Comparison of ENCODE assay signal across 16 cellular contexts in genomic region chr5:139297439-139298133, GRCh38. TPM values are rescaled to one million over a fixed set of nuclear protein-coding genes. Genes with fewer than 3 reads are reported as not detected.
DNase-seq lines count a peak whose midpoint lies in the region; ATAC-seq, FAIRE-seq and TF ChIP-seq lines count a peak whose summit lies in the region.
"Had no signal": no experiment of that assay in that cellular context is flagged by ENCODE, and none has a peak within 500 bp of the region (broad histone marks: within the 10 kb centered on the region; RNA-seq: fewer than 3 reads in every experiment).

No MANE protein-coding gene starts in this region.

- peaks cover 71% of the 10 kb centered on the region for H4K20me1 ChIP-seq in GM23338 (replicated peaks; ENCODE audit: insufficient read depth)

- H3K27ac ChIP-seq in A549 (no peak overlapping the region), GM23338 (ENCODE audit: low read depth) (no peak overlapping the region), mesenchymal stem cell (ENCODE audit: low read length, poor library complexity, severe bottlenecking) (no peak overlapping the region)
- H3K27ac ChIP-seq: C4-2B, SJSA1 had no signal

- H3K27ac Mint-ChIP-seq in GM23338, result no peak overlapping the region
- peak overlapping the region; percentile 18 for H3K27ac Mint-ChIP-seq in activated T-helper 2 cell treated with anti-CD3 and anti-CD28 coated beads, Interferon-gamma antibody, Interleukin-2, Interleukin-4, amounts not matched to agents 10 μg/mL and 5 μg/mL and 100 μg/mL, durations not matched to agents 14 hours and 24 hours and 36 hours

- POLR2A ChIA-PET in A549 (lab: Yijun Ruan, JAX), result no interaction called here

- intact Hi-C loops in activated T-helper 2 cell treated with anti-CD3 and anti-CD28 coated beads, Interferon-gamma antibody, Interleukin-2, Interleukin-4, amounts not matched to agents 10 μg/mL and 5 μg/mL and 100 μg/mL, durations not matched to agents 14 hours and 24 hours and 36 hours (cut with micrococcal nuclease), result loop anchor here (10.0 kb wide), 3 partner anchors 267 to 963 kb away; partner anchors contain the start of genes CDC25C, ETF1, FAM53C and UBE2D2
- intact Hi-C loops in lower leg skin (cut with DNase I; ENCODE audit: low total_unique reads), result no loop called here

- H4K8ac ChIP-seq in mesenchymal stem cell (ENCODE audit: low read length), result no peak overlapping the region

- H3K36me3 Mint-ChIP-seq in GM23338 (ENCODE audit: low read depth), result peaks cover 30% of the 10 kb centered on the region
- peaks cover 47% of the 10 kb centered on the region for H3K36me3 Mint-ChIP-seq in activated T-helper 2 cell treated with anti-CD3 and anti-CD28 coated beads, Interferon-gamma antibody, Interleukin-2, Interleukin-4, amounts not matched to agents 10 μg/mL and 5 μg/mL and 100 μg/mL, durations not matched to agents 14 hours and 24 hours and 36 hours (ENCODE audit: low read depth)

- DNase-seq in A549 (ENCODE audit: low read depth in 1 of 2, low spot score in 1 of 2), result no peak
- DNase-seq in GM23338 (ENCODE audit: low spot score), result no peak
- DNase-seq in activated T-helper 2 cell treated with anti-CD3 and anti-CD28 coated beads, Interferon-gamma antibody, Interleukin-2, Interleukin-4, amounts not matched to agents 10 μg/mL and 5 μg/mL and 100 μg/mL, durations not matched to agents 14 hours and 24 hours and 36 hours (ENCODE audit: low spot score), result no peak
- no peak for DNase-seq in mesenchymal stem cell
- no peak for DNase-seq in RCC 7860 (ENCODE audit: low spot score)
- DNase-seq in lower leg skin (ENCODE audit: low spot score in 2 of 2), result no peak
- DNase-seq: activated CD4-positive, alpha-beta T cell treated with anti-CD3 and anti-CD28 coated beads for 48 hours; effector memory CD4-positive, alpha-beta T cell; hypothalamus; NCI-H446 had no signal

- 0 out of 2 replicates have a peak, but pooled peaks cover 2% of the 10 kb centered on the region for H3F3A ChIP-seq in GM23338 (replicated peaks; ENCODE audit: low read depth)

- H3K14ac ChIP-seq in mesenchymal stem cell (ENCODE audit: low read length in 2 of 2), result no peak overlapping the region

- no peak for TF ChIP-seq POLR2A in A549 (IDR thresholded peaks at IDR 0.05; ENCODE audit: low read length)
- no peak for TF ChIP-seq POLR2A in lower leg skin (IDR thresholded peaks at IDR 0.05)

- FAIRE-seq in A549 (lab: Jason Lieb, UNC), result no peak
- FAIRE-seq in RCC 7860 (lab: Jason Lieb, UNC), result no peak
- FAIRE-seq: GM19239 had no signal

- H2AK5ac ChIP-seq in mesenchymal stem cell (ENCODE audit: low read length, severe bottlenecking), result no peak overlapping the region

- no peak overlapping the region for H2BK120ac ChIP-seq in mesenchymal stem cell (ENCODE audit: low read depth, low read length)

- H3K9me3 ChIP-seq in A549 (no peaks in the 10 kb centered on the region), mesenchymal stem cell (ENCODE audit: control insufficient read depth, low read length) (no peaks in the 10 kb centered on the region)
- H3K9me3 ChIP-seq: SJSA1 had no signal

- H3K79me1 ChIP-seq in mesenchymal stem cell (replicated peaks; ENCODE audit: low read length, poor library complexity, severe bottlenecking), result peaks cover 4% of the 10 kb centered on the region

- H3K27me3 ChIP-seq in GM23338 (ENCODE audit: insufficient read depth) (no peaks in the 10 kb centered on the region), mesenchymal stem cell (ENCODE audit: control insufficient read depth in 1 of 2, insufficient read depth in 1 of 2, low read length in 2 of 2) (no peaks in the 10 kb centered on the region)
- H3K27me3 ChIP-seq: SJSA1 had no signal

- 74% methylated on average over 2 of the region's 2 CpGs for WGBS in A549 (ENCODE audit: missing lambda C conversion rate)
- 100% methylated on average over 1 of the region's 2 CpGs for WGBS in mesenchymal stem cell
- 69 to 74% methylated on average over 2 of the region's 2 CpGs for WGBS in lower leg skin, 2 donors

- H3K79me2 ChIP-seq in GM23338 (replicated peaks; ENCODE audit: insufficient read depth), result peaks cover 88% of the 10 kb centered on the region

- H3K4me1 ChIP-seq in A549, result peaks cover 62% of the 10 kb centered on the region
- H3K4me1 ChIP-seq in GM23338 (ENCODE audit: insufficient read depth), result peaks cover 46% of the 10 kb centered on the region
- peaks cover 17% of the 10 kb centered on the region for H3K4me1 ChIP-seq in mesenchymal stem cell (ENCODE audit: control insufficient read depth, insufficient read depth, low read depth, low read length)

- H3K36me3 ChIP-seq in GM23338 (ENCODE audit: insufficient read depth) (no peaks in the 10 kb centered on the region), mesenchymal stem cell (ENCODE audit: control insufficient read depth in 1 of 2, insufficient read depth in 2 of 2, low read depth in 1 of 2, low read length in 2 of 2) (peaks cover 0 to 8% of the 10 kb centered on the region in 2 experiments)

- no peak overlapping the region for H2BK5ac ChIP-seq in mesenchymal stem cell (ENCODE audit: low read depth, low read length, poor library complexity, severe bottlenecking)

- H3K9me2 ChIP-seq in GM23338 (ENCODE audit: insufficient read depth), result no peaks in the 10 kb centered on the region

- TF ChIP-seq CTCF in A549 (IDR thresholded peaks at IDR 0.05) (no peak), GM23338 (conservative IDR thresholded peaks at IDR 0.05; ENCODE audit: low read depth in 2 of 2) (no peak), lower leg skin (IDR thresholded peaks at IDR 0.05) (no peak)

- peak overlapping the region; percentile 100 for H3K4me3 Mint-ChIP-seq in GM23338
- H3K4me3 Mint-ChIP-seq in activated T-helper 2 cell treated with anti-CD3 and anti-CD28 coated beads, Interferon-gamma antibody, Interleukin-2, Interleukin-4, amounts not matched to agents 10 μg/mL and 5 μg/mL and 100 μg/mL, durations not matched to agents 14 hours and 24 hours and 36 hours (ENCODE audit: low read depth), result peak overlapping the region; percentile 7

- peaks cover 30% of the 10 kb centered on the region for H3K27me3 Mint-ChIP-seq in GM23338 (ENCODE audit: insufficient read depth, low read depth, poor library complexity)
- no peaks in the 10 kb centered on the region for H3K27me3 Mint-ChIP-seq in activated T-helper 2 cell treated with anti-CD3 and anti-CD28 coated beads, Interferon-gamma antibody, Interleukin-2, Interleukin-4, amounts not matched to agents 10 μg/mL and 5 μg/mL and 100 μg/mL, durations not matched to agents 14 hours and 24 hours and 36 hours (ENCODE audit: low read depth)

- H2BK15ac ChIP-seq in mesenchymal stem cell (ENCODE audit: low read depth, poor library complexity, severe bottlenecking), result no peak overlapping the region

- CTCF ChIA-PET in A549 (lab: Yijun Ruan, JAX), result interaction anchor here (1.3 to 1.7 kb wide), 2 partner anchors 10 to 11 kb away, joined by 3 to 5 read pairs; no protein-coding TSS in a partner anchor

- no peak overlapping the region for H3K18ac ChIP-seq in mesenchymal stem cell (ENCODE audit: low read depth in 1 of 2, low read length in 2 of 2)

- no peak overlapping the region for H3K23ac ChIP-seq in mesenchymal stem cell (ENCODE audit: low read length in 2 of 2)

- H3K4me3 ChIP-seq in A549 (no peak overlapping the region), GM23338 (peak overlapping the region; percentile 88), mesenchymal stem cell (ENCODE audit: insufficient read depth in 1 of 2, low read depth in 1 of 2, low read length in 2 of 2) (peak overlapping the region in 1 of 2 experiments; percentile 99), lower leg skin (ENCODE audit: low read depth, poor library complexity, severe bottlenecking) (no peak overlapping the region)
- H3K4me3 ChIP-seq: SJSA1 had no signal

- H3K4ac ChIP-seq in mesenchymal stem cell (ENCODE audit: low read depth in 1 of 2, low read length in 2 of 2), result no peak overlapping the region

- H3K9ac ChIP-seq in mesenchymal stem cell (ENCODE audit: low read length), result peak overlapping the region; percentile 34

- H3K4me2 ChIP-seq in A549, result peak overlapping the region; percentile 91; the same call in 2 of the 3 replicates
- peak overlapping the region; percentile 83 for H3K4me2 ChIP-seq in GM23338
- H3K4me2 ChIP-seq in mesenchymal stem cell (ENCODE audit: low read length, poor library complexity, severe bottlenecking), result no peak overlapping the region

- 0 out of 3 replicates have a peak, but pooled peaks cover 6% of the 10 kb centered on the region for H3K9me3 Mint-ChIP-seq in GM23338
- H3K9me3 Mint-ChIP-seq in activated T-helper 2 cell treated with anti-CD3 and anti-CD28 coated beads, Interferon-gamma antibody, Interleukin-2, Interleukin-4, amounts not matched to agents 10 μg/mL and 5 μg/mL and 100 μg/mL, durations not matched to agents 14 hours and 24 hours and 36 hours, result no peaks in the 10 kb centered on the region

- peaks cover 57% of the 10 kb centered on the region for H3K4me1 Mint-ChIP-seq in GM23338
- peaks cover 56% of the 10 kb centered on the region for H3K4me1 Mint-ChIP-seq in activated T-helper 2 cell treated with anti-CD3 and anti-CD28 coated beads, Interferon-gamma antibody, Interleukin-2, Interleukin-4, amounts not matched to agents 10 μg/mL and 5 μg/mL and 100 μg/mL, durations not matched to agents 14 hours and 24 hours and 36 hours (ENCODE audit: low read depth)

- no peak for ATAC-seq in A549
- no peak for ATAC-seq in GM23338
- no peak for ATAC-seq in HG03095 (IDR thresholded peaks at IDR 0.05; ENCODE audit: unreplicated experiment)
- ATAC-seq in GM19023 (IDR thresholded peaks at IDR 0.05; ENCODE audit: unreplicated experiment), result no peak
- ATAC-seq: HCT116 had no signal

- H2AFZ ChIP-seq in GM23338 (no peak overlapping the region), mesenchymal stem cell (ENCODE audit: low read depth, low read length) (no peak overlapping the region)

- no peak for TF ChIP-seq RAD21 in A549 (conservative IDR thresholded peaks at IDR 0.05 in 1 of 2, IDR thresholded peaks at IDR 0.05 in 1 of 2)

- H2BK12ac ChIP-seq in mesenchymal stem cell (ENCODE audit: low read length in 2 of 2), result no peak overlapping the region

- H4K91ac ChIP-seq in mesenchymal stem cell (ENCODE audit: low read length), result no peak overlapping the region

- no peak for TF ChIP-seq EP300 in A549 (IDR thresholded peaks at IDR 0.05)

RNA-seq across cellular contexts. Expression of gene MATR3, which starts 4.0 kb away (rescaled TPM):
- 157 and 178 TPM in 2 replicates for polyA plus RNA-seq in A549 (2011; rRNA removed)
- polyA plus RNA-seq in A549 (2012; cell fraction: cytosol; rRNA removed), result 30.2 and 39.2 TPM in 2 replicates
- 40.1 and 59.7 TPM in 2 replicates for polyA plus RNA-seq in A549 (2012; cell fraction: nucleus; rRNA removed)
- polyA plus RNA-seq in A549 (2017; fragmentation: RNase III; extraction: RNeasy Plus Mini Kit Qiagen cat#74134 plus additional on column Dnase treatment), result 181 to 189 TPM (median 187 TPM) in 3 replicates
- polyA minus RNA-seq in A549 (2011; rRNA and poly(A)+ RNA removed), result 175 and 206 TPM in 2 replicates
- 506 and 546 TPM in 2 replicates for total RNA-seq in GM23338 (2014; rRNA removed; shearing (Covaris generic))
- polyA plus RNA-seq in GM23338 (2016; fragmentation: Nextera tagmentation; extraction: Ambion mirVana), result 226 and 278 TPM in 2 replicates
- 259 TPM in 2 replicates for total RNA-seq in activated T-helper 2 cell treated with anti-CD3 and anti-CD28 coated beads, Interferon-gamma antibody, Interleukin-2, Interleukin-4, amounts not matched to agents 10 μg/mL and 5 μg/mL and 100 μg/mL, durations not matched to agents 14 hours and 24 hours and 36 hours
- 104 TPM for polyA plus RNA-seq in mesenchymal stem cell (2013, experiment 1 of 2)
- 105 TPM for polyA plus RNA-seq in mesenchymal stem cell (2013, experiment 2 of 2)
- total RNA-seq in lower leg skin, result 100 to 1,000 TPM; 108 to 135 (median 122) TPM

RNA-seq across cellular contexts. Expression of gene PAIP2, which starts 44.1 kb away (rescaled TPM):
- polyA plus RNA-seq in A549 (2011; rRNA removed) (91.4 and 128 TPM in 2 replicates), A549 (2017; fragmentation: RNase III; extraction: RNeasy Plus Mini Kit Qiagen cat#74134 plus additional on column Dnase treatment) (95.3 to 109 TPM (median 98.2 TPM) in 3 replicates), GM23338 (2016; fragmentation: Nextera tagmentation; extraction: Ambion mirVana) (226 and 277 TPM in 2 replicates)
- polyA plus RNA-seq in A549 (2012; cell fraction: cytosol; rRNA removed), result 47.4 and 63.5 TPM in 2 replicates
- polyA plus RNA-seq in A549 (2012; cell fraction: nucleus; rRNA removed), result 14.1 and 18.3 TPM in 2 replicates
- 21.7 and 22.6 TPM in 2 replicates for polyA minus RNA-seq in A549 (2011; rRNA and poly(A)+ RNA removed)
- 132 and 148 TPM in 2 replicates for total RNA-seq in GM23338 (2014; rRNA removed; shearing (Covaris generic))
- 98.2 and 107 TPM in 2 replicates for total RNA-seq in activated T-helper 2 cell treated with anti-CD3 and anti-CD28 coated beads, Interferon-gamma antibody, Interleukin-2, Interleukin-4, amounts not matched to agents 10 μg/mL and 5 μg/mL and 100 μg/mL, durations not matched to agents 14 hours and 24 hours and 36 hours
- polyA plus RNA-seq in mesenchymal stem cell (2013, experiment 1 of 2), result 70.9 TPM
- 73.8 TPM for polyA plus RNA-seq in mesenchymal stem cell (2013, experiment 2 of 2)
- 10 to 100 TPM; 47.4 to 81.5 (median 64.7) TPM for total RNA-seq in lower leg skin
